ENCODE assay signal across 15 cellular contexts in the genomic region with DNA sequence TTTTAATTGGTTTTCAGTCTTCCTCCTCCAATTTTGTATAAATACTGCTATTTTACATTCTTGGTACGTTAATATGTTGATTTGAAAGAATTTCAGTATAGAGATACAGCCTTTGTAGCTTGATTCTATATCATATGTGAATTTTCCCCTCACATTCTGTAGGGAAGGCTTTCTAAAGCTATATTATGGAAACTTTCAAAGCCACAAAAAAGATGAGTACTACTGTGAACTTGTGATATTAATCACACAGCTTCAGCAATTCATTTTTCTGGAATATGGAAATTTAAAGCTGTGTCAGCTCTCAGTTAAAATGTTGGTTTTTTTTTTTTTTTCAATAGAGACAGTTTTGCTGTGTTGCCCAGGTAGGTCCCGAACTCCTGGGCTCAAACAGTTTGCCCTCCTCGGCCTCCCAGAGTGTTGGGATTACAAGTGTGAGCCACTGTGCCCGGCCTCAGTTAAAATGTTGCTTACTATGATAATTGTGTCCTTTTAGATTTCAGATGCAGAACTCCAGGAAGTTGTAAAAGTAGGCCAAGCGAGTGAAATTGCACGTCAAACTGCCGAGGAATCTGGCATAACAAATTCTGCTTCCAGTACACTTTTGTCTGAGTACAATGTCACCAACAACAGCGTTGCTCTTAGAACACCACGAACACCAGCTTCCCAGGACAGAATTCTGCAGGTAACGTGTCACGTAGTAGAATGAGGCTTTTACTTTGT.
"Had no signal": no experiment of that assay in that cellular context is flagged by ENCODE, and none has a peak within 500 bp of the region (broad histone marks: within the 10 kb centered on the region; RNA-seq: fewer than 3 reads in every experiment).

No MANE protein-coding gene starts in this region.

- H3K27me3 ChIP-seq: cardiac muscle cell, dorsolateral prefrontal cortex, neutrophil, suprapubic skin had no signal

- H3K27ac Mint-ChIP-seq: WTC11 had no signal

- H3K27ac ChIP-seq: cardiac muscle cell, neutrophil, suprapubic skin had no signal

- ATAC-seq: esophagus mucosa, WTC11 had no signal

- H3K4me3 Mint-ChIP-seq: naive B cell, WTC11 had no signal

- H3K4me3 ChIP-seq: cardiac muscle cell, dorsolateral prefrontal cortex, suprapubic skin had no signal

- H3K4me1 Mint-ChIP-seq: WTC11 had no signal

- H3K27me3 Mint-ChIP-seq: naive B cell had no signal

- H3K9me3 ChIP-seq: neutrophil, suprapubic skin had no signal

- H3K4me1 ChIP-seq: suprapubic skin had no signal

- H3K9me3 Mint-ChIP-seq: WTC11 had no signal

- DNase-seq: activated CD4-positive, alpha-beta T cell treated with anti-CD3 and anti-CD28 coated beads, Interleukin-2, amount 50 U/mL, for 1 hour; activated T-cell treated with anti-CD3 and anti-CD28 coated beads, Interleukin-2, amount 50 U/mL, for 1 hour; dorsolateral prefrontal cortex; naive B cell; retina; SIG-M5; stimulated activated CD4-positive, alpha-beta T cell treated with anti-CD3 and anti-CD28 coated beads, Interleukin-2, amount 100 ng/mL, for 48 hours; stimulated activated naive CD4-positive, alpha-beta T cell; T-helper 2 cell; trophoblast cell had no signal
